8 cellular contexts compared by ENCODE assay signal in genomic region chr15:45458746-45459403, GRCh38.
A peak's percentile ranks its signal among the peaks of the same experiment; 100 is the strongest.
DNase-seq lines count a peak whose midpoint lies in the region; ATAC-seq and TF ChIP-seq lines count a peak whose summit lies in the region.

No MANE protein-coding gene starts in this region.

- intact Hi-C loops in activated T-helper 1 cell treated with anti-CD3 and anti-CD28 coated beads, Interleukin-12 subunit alpha, Interleukin-12 subunit beta, Interleukin-2, Interleukin-4 antibody, amounts not matched to agents 30 ng/mL and 10 ng/mL and 1 ng/mL, durations not matched to agents 14 hours and 24 hours and 36 hours (cut with micrococcal nuclease) = loop anchor here (1.0 to 10.0 kb wide), 10 partner anchors 37 to 1634 kb away; partner anchors contain the start of genes BLOC1S6, MFAP1, SLC30A4 and WDR76

- H3K27ac ChIP-seq in BLaER1 treated with 17β-estradiol and CSF1 and Interleukin-3, amounts not matched to agents 10 nM and 100 nM = no peak overlapping the region

- peaks cover 38 to 49% (median 46%) of the 10 kb centered on the region in 10 experiments for H3K4me1 ChIP-seq in BLaER1 treated with 17β-estradiol and CSF1 and Interleukin-3, amounts not matched to agents 10 nM and 100 nM

- no peaks in the 10 kb centered on the region for H3K27me3 ChIP-seq in BLaER1 treated with 17β-estradiol and CSF1 and Interleukin-3, amounts not matched to agents 10 nM and 100 nM

- no peak overlapping the region for H3K27ac Mint-ChIP-seq in activated T-helper 1 cell treated with anti-CD3 and anti-CD28 coated beads, Interleukin-12 subunit alpha, Interleukin-12 subunit beta, Interleukin-2, Interleukin-4 antibody, amounts not matched to agents 30 ng/mL and 10 ng/mL and 1 ng/mL, durations not matched to agents 14 hours and 24 hours and 36 hours

- no peaks in the 10 kb centered on the region; a peak in 1 of 22 replicates for H3K36me3 ChIP-seq in BLaER1 treated with 17β-estradiol and CSF1 and Interleukin-3, amounts not matched to agents 10 nM and 100 nM

- H3K9me3 Mint-ChIP-seq in activated T-helper 1 cell treated with anti-CD3 and anti-CD28 coated beads, Interleukin-12 subunit alpha, Interleukin-12 subunit beta, Interleukin-2, Interleukin-4 antibody, amounts not matched to agents 30 ng/mL and 10 ng/mL and 1 ng/mL, durations not matched to agents 14 hours and 24 hours and 36 hours = peaks cover 2% of the 10 kb centered on the region

- peaks cover 0 to 5% (median 0%) of the 10 kb centered on the region in 11 experiments; a peak in 2 of 22 replicates for H4K20me1 ChIP-seq in BLaER1 treated with 17β-estradiol and CSF1 and Interleukin-3, amounts not matched to agents 10 nM and 100 nM

- H3K36me3 Mint-ChIP-seq in activated T-helper 1 cell treated with anti-CD3 and anti-CD28 coated beads, Interleukin-12 subunit alpha, Interleukin-12 subunit beta, Interleukin-2, Interleukin-4 antibody, amounts not matched to agents 30 ng/mL and 10 ng/mL and 1 ng/mL, durations not matched to agents 14 hours and 24 hours and 36 hours (ENCODE audit: low read depth) = no peaks in the 10 kb centered on the region

- TF ChIP-seq CTCF in foreskin fibroblast (IDR thresholded peaks at IDR 0.05; ENCODE audit: low read depth, low read length) = peak; percentile 88

- H3K4me3 Mint-ChIP-seq in activated T-helper 1 cell treated with anti-CD3 and anti-CD28 coated beads, Interleukin-12 subunit alpha, Interleukin-12 subunit beta, Interleukin-2, Interleukin-4 antibody, amounts not matched to agents 30 ng/mL and 10 ng/mL and 1 ng/mL, durations not matched to agents 14 hours and 24 hours and 36 hours = peak overlapping the region; percentile 76

- H3K9me3 ChIP-seq in BLaER1 treated with 17β-estradiol and CSF1 and Interleukin-3, amounts not matched to agents 10 nM and 100 nM (replicated peaks in 1 of 11) = no peaks in the 10 kb centered on the region; a peak in 1 of 22 replicates

- no peak overlapping the region for H3K9ac ChIP-seq in BLaER1 treated with 17β-estradiol and CSF1 and Interleukin-3, amounts not matched to agents 10 nM and 100 nM

- peak overlapping the region; percentile 67 to 95 (median 83); a peak in 19 of 22 replicates for H3K4me2 ChIP-seq in BLaER1 treated with 17β-estradiol and CSF1 and Interleukin-3, amounts not matched to agents 10 nM and 100 nM

- ATAC-seq in HG03354 (IDR thresholded peaks at IDR 0.05; ENCODE audit: poor library complexity, severe bottlenecking, unreplicated experiment) = peak; percentile 30
- ATAC-seq in HG02678 (IDR thresholded peaks at IDR 0.05; ENCODE audit: unreplicated experiment) = no peak

- H3K4me1 Mint-ChIP-seq in activated T-helper 1 cell treated with anti-CD3 and anti-CD28 coated beads, Interleukin-12 subunit alpha, Interleukin-12 subunit beta, Interleukin-2, Interleukin-4 antibody, amounts not matched to agents 30 ng/mL and 10 ng/mL and 1 ng/mL, durations not matched to agents 14 hours and 24 hours and 36 hours (ENCODE audit: low read depth) = peaks cover 44% of the 10 kb centered on the region

- no peaks in the 10 kb centered on the region for H3K27me3 Mint-ChIP-seq in activated T-helper 1 cell treated with anti-CD3 and anti-CD28 coated beads, Interleukin-12 subunit alpha, Interleukin-12 subunit beta, Interleukin-2, Interleukin-4 antibody, amounts not matched to agents 30 ng/mL and 10 ng/mL and 1 ng/mL, durations not matched to agents 14 hours and 24 hours and 36 hours (ENCODE audit: insufficient read depth)

- DNase-seq in OCI-M2 (lab: John Stamatoyannopoulos, UW; ENCODE audit: unreplicated experiment) (peak; percentile 10), foreskin fibroblast (peak in 1 of 2 donors; percentile 70), nucleus accumbens (lab: John Stamatoyannopoulos, UW) (peak in 49 of 56 donors; percentile 5 to 83 (median 44)), stromal cell of bone marrow (ENCODE audit: low read depth) (peak; percentile 25)
- peak; percentile 74 for DNase-seq in activated T-helper 1 cell treated with anti-CD3 and anti-CD28 coated beads, Interleukin-12 subunit alpha, Interleukin-12 subunit beta, Interleukin-2, Interleukin-4 antibody, amounts not matched to agents 30 ng/mL and 10 ng/mL and 1 ng/mL, durations not matched to agents 14 hours and 24 hours and 36 hours (ENCODE audit: low spot score)

- H3K4me3 ChIP-seq in BLaER1 treated with 17β-estradiol and CSF1 and Interleukin-3, amounts not matched to agents 10 nM and 100 nM = peak overlapping the region in 8 of 10 experiments; percentile 1 to 49 (median 41); a peak in 12 of 20 replicates
- peak overlapping the region; percentile 48 to 72 for H3K4me3 ChIP-seq in foreskin fibroblast (ENCODE audit: low read depth in 1 of 2, low read length in 2 of 2)
